In genomic region chr19:48925890-48926289, GRCh38 we compare ENCODE assay signal across 10 cellular contexts. TPM values are rescaled to one million over a fixed set of nuclear protein-coding genes. Genes with fewer than 3 reads are reported as not detected.
"Had no signal": no experiment of that assay in that cellular context is flagged by ENCODE, and none has a peak within 500 bp of the region (broad histone marks: within the 10 kb centered on the region; RNA-seq: fewer than 3 reads in every experiment).

No MANE protein-coding gene starts in this region.

RNA-seq across cellular contexts. Expression of gene DHDH, which starts 7.6 kb away (rescaled TPM):
- total RNA-seq: dermis blood vessel endothelial cell, left cardiac atrium, natural killer cell, ureter had no signal
- polyA plus RNA-seq: right cardiac atrium had no signal

RNA-seq across cellular contexts. Expression of gene TULP2, which starts 27.3 kb away (rescaled TPM):
- total RNA-seq: kidney, myocyte, natural killer cell, neural crest cell, ureter had no signal
- polyA plus RNA-seq: immature natural killer cell, pancreas had no signal
